12 cellular contexts compared by ENCODE assay signal in genomic region chr12:130714591-130715149, GRCh38. TPM values are rescaled to one million over a fixed set of nuclear protein-coding genes. Genes with fewer than 3 reads are reported as not detected.
A peak's percentile ranks its signal among the peaks of the same experiment; 100 is the strongest.
DNase-seq lines count a peak whose midpoint lies in the region; TF ChIP-seq lines count a peak whose summit lies in the region.
"Had no signal": no experiment of that assay in that cellular context is flagged by ENCODE, and none has a peak within 500 bp of the region (broad histone marks: within the 10 kb centered on the region; RNA-seq: fewer than 3 reads in every experiment).

No MANE protein-coding gene starts in this region.

- no peak overlapping the region for H3K27ac ChIP-seq in ascending aorta
- H3K27ac ChIP-seq in mesodermal cell (ENCODE audit: low read depth, low read length, severe bottlenecking) = no peak overlapping the region
- H3K27ac ChIP-seq in suprapubic skin = no peak overlapping the region
- H3K27ac ChIP-seq in OCI-LY7 (ENCODE audit: low read depth, low read length, poor library complexity, severe bottlenecking) = no peak overlapping the region

- intact Hi-C loops in ascending aorta (cut with DNase I) (no loop called here), OCI-LY7 (cut with micrococcal nuclease; ENCODE audit: unreplicated experiment) (no loop called here)

- CTCF ChIA-PET in OCI-LY7 (lab: Charles Lee; ENCODE audit: unreplicated experiment) = no interaction called here

- DNase-seq in NCI-H146 (lab: John Stamatoyannopoulos, UW) (peak; percentile 41), NCI-H146 treated with DMSO at 0.1 percent for 48 hours (lab: John Stamatoyannopoulos, UW; ENCODE audit: unreplicated experiment) (no peak), ascending aorta (ENCODE audit: low spot score in 2 of 2) (no peak), suprapubic skin (ENCODE audit: low spot score in 2 of 2) (no peak), OCI-LY7 (ENCODE audit: low spot score) (no peak), globus pallidus (ENCODE audit: low spot score) (no peak)
- DNase-seq in activated CD4-positive, alpha-beta T cell treated with anti-CD3 and anti-CD28 coated beads, Interleukin-2, amount 50 U/mL, for 48 hours = no peak
- DNase-seq: effector CD4-positive, alpha-beta T cell; NCI-H2081 treated with DMSO at 0.1 percent for 48 hours had no signal

- no peaks in the 10 kb centered on the region for H3K9me3 ChIP-seq in ascending aorta
- H3K9me3 ChIP-seq in mesodermal cell (ENCODE audit: control insufficient read depth, low read length) = no peaks in the 10 kb centered on the region
- no peaks in the 10 kb centered on the region for H3K9me3 ChIP-seq in suprapubic skin
- H3K9me3 ChIP-seq in OCI-LY7 (ENCODE audit: low read length) = no peaks in the 10 kb centered on the region

- H3K4me1 ChIP-seq in ascending aorta = peaks cover 0 to 3% of the 10 kb centered on the region in 2 donors
- H3K4me1 ChIP-seq in mesodermal cell (ENCODE audit: control insufficient read depth, insufficient read depth, low read length, poor library complexity, severe bottlenecking) = peaks cover 10% of the 10 kb centered on the region
- H3K4me1 ChIP-seq in suprapubic skin = peaks cover 37% of the 10 kb centered on the region
- no peaks in the 10 kb centered on the region for H3K4me1 ChIP-seq in OCI-LY7 (ENCODE audit: insufficient read depth, low read length, poor library complexity, severe bottlenecking)

- POLR2A ChIA-PET in OCI-LY7 (lab: Charles Lee) = no interaction called here

- H4K20me1 ChIP-seq in OCI-LY7 (ENCODE audit: insufficient read depth, low read length) = no peaks in the 10 kb centered on the region

- BruUV-seq in OCI-LY7 (replicated peaks; lab: Mats Ljungman, UMichigan) = no TSS peak

- H3K27me3 ChIP-seq in ascending aorta (no peaks in the 10 kb centered on the region), suprapubic skin (peaks cover 42% of the 10 kb centered on the region)

- no peak for TF ChIP-seq CTCF in ascending aorta (IDR thresholded peaks at IDR 0.05)
- TF ChIP-seq CTCF in suprapubic skin (IDR thresholded peaks at IDR 0.05) = no peak
- TF ChIP-seq CTCF in OCI-LY7 (conservative IDR thresholded peaks at IDR 0.05; ENCODE audit: low read length) = no peak

- no peak for TF ChIP-seq EP300 in suprapubic skin (IDR thresholded peaks at IDR 0.05)

- H3K79me2 ChIP-seq in OCI-LY7 (ENCODE audit: insufficient read depth, low read depth, low read length) = no peaks in the 10 kb centered on the region

- H3K4me3 ChIP-seq in ascending aorta = peak overlapping the region; percentile 33 to 55
- peak overlapping the region; percentile 45 for H3K4me3 ChIP-seq in mesodermal cell (ENCODE audit: extremely low read depth, insufficient read depth, low read length, poor library complexity, severe bottlenecking)
- peak overlapping the region; percentile 50 for H3K4me3 ChIP-seq in suprapubic skin
- no peak overlapping the region for H3K4me3 ChIP-seq in OCI-LY7 (ENCODE audit: low read depth, low read length, poor library complexity, severe bottlenecking)

- no peak for TF ChIP-seq POLR2A in suprapubic skin (IDR thresholded peaks at IDR 0.05)

- H3K4me2 ChIP-seq in OCI-LY7 (ENCODE audit: low read length) = no peak overlapping the region

- H3K36me3 ChIP-seq in ascending aorta = no peaks in the 10 kb centered on the region
- H3K36me3 ChIP-seq in mesodermal cell (ENCODE audit: control insufficient read depth, insufficient read depth, low read length) = no peaks in the 10 kb centered on the region
- no peaks in the 10 kb centered on the region for H3K36me3 ChIP-seq in suprapubic skin
- no peaks in the 10 kb centered on the region for H3K36me3 ChIP-seq in OCI-LY7 (ENCODE audit: insufficient read depth, low read length)

- no peaks in the 10 kb centered on the region for H3K9me2 ChIP-seq in OCI-LY7 (ENCODE audit: insufficient read depth, low read length)

- no peak overlapping the region for H2AFZ ChIP-seq in OCI-LY7 (ENCODE audit: low read length)

- 9% methylated on average over 9 of the region's 20 CpGs for WGBS in mesodermal cell (ENCODE audit: insufficient coverage in 2 of 2), 2 experiments
- 0% methylated on average over 7 of the region's 20 CpGs for WGBS in suprapubic skin

RNA-seq across cellular contexts. Expression of gene RIMBP2, which starts 1.4 kb away (rescaled TPM):
- not detected for total RNA-seq in ascending aorta
- 2.9 TPM for polyA plus RNA-seq in mesodermal cell (2013, experiment 1 of 2)
- polyA plus RNA-seq in mesodermal cell (2013, experiment 2 of 2) = 2.8 TPM
- 10 to 100 TPM in 1 of 4 donors, 1 to 10 TPM in 3; 2.1 to 21.8 (median 3.0) TPM for total RNA-seq in suprapubic skin
- total RNA-seq in OCI-LY7 (2014; rRNA removed; shearing (Covaris generic)) = not detected in 2 replicates
- not detected in 2 replicates for total RNA-seq in OCI-LY7 (2022)
- total RNA-seq: T-helper 2 cell treated with Interferon-gamma antibody and Interleukin-4, amounts not matched to agents 100 ng/mL and 5 ng/mL, for 36 hours had no signal
- polyA plus RNA-seq: AG04450 had no signal
